Comparison of ENCODE assay signal across 8 cellular contexts in the genomic region with DNA sequence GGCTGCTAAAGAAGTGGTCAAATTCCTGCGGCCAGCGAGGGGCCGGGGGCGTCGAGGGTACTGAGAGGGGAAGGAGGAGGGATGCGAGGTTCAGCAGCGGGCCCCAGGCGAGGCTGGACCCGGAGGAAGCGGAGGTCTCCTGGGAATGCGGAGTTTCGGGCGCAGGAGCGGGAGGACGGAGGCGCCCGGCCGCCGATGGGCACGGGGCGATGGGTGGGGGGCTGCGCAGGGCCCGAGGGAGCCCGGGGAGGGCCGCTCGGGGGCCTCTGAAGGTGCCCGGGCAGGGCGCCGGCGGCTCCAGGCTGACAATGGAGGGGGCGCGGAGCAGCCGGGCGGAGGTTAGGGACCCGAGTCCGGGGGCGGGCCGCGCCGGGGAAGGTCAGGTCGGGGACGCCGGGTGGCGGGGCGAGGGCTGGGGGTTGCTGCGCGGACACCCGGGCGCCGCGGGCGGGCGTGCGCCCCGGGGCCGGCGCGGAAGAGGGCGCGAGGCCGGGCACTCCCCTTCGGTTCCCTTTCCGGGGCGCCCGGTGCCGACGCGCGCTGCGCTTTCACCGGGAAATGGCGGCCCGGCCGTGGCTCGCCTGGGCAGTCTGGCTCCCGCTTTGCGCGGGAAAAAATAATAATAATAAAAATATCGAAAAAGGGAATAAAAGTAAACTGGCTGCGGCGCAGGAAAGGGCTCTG. TPM values are rescaled to one million over a fixed set of nuclear protein-coding genes. Genes with fewer than 3 reads are reported as not detected.
DNase-seq lines count a peak whose midpoint lies in the region; ATAC-seq, FAIRE-seq and TF ChIP-seq lines count a peak whose summit lies in the region.

No MANE protein-coding gene starts in this region.

- H3K4me1 ChIP-seq in keratinocyte (ENCODE audit: control insufficient read depth, extremely low read depth, insufficient read depth, low read length): peaks cover 9% of the 10 kb centered on the region

- BruUV-seq in MCF 10A (replicated peaks; lab: Mats Ljungman, UMichigan): no TSS peak

- peak overlapping the region; percentile 93 for H2AFZ ChIP-seq in keratinocyte (ENCODE audit: control insufficient read depth, low read length)

- H3K79me2 ChIP-seq in keratinocyte (ENCODE audit: control insufficient read depth, insufficient read depth, low read length): peaks cover 4% of the 10 kb centered on the region

- H3K4me3 Mint-ChIP-seq in MCF 10A (ENCODE audit: unreplicated experiment): peak overlapping the region; percentile 88
- H3K4me3 Mint-ChIP-seq in stimulated activated effector memory CD8-positive, alpha-beta T cell treated with anti-CD3 and anti-CD28 coated beads, Interleukin-12 subunit alpha, Interleukin-12 subunit beta, amount 100 ng/mL, for 72 hours: peak overlapping the region; percentile 73

- no peaks in the 10 kb centered on the region for H3K36me3 ChIP-seq in keratinocyte (ENCODE audit: control insufficient read depth in 2 of 2, extremely low read depth in 1 of 2, insufficient read depth in 2 of 2, low read length in 2 of 2)

- H3K9me3 ChIP-seq in AG04450 (ENCODE audit: control insufficient read depth, insufficient read depth, low read length) (no peaks in the 10 kb centered on the region), keratinocyte (ENCODE audit: control insufficient read depth, low read depth, low read length) (no peaks in the 10 kb centered on the region)

- intact Hi-C loops in MCF 10A (cut with micrococcal nuclease): no loop called here

- H3K4me1 Mint-ChIP-seq in MCF 10A (ENCODE audit: insufficient read depth, unreplicated experiment): peaks cover 16% of the 10 kb centered on the region
- H3K4me1 Mint-ChIP-seq in stimulated activated effector memory CD8-positive, alpha-beta T cell treated with anti-CD3 and anti-CD28 coated beads, Interleukin-12 subunit alpha, Interleukin-12 subunit beta, amount 100 ng/mL, for 72 hours: peaks cover 10% of the 10 kb centered on the region

- no peaks in the 10 kb centered on the region for H3K36me3 Mint-ChIP-seq in MCF 10A (ENCODE audit: insufficient read depth, unreplicated experiment)
- H3K36me3 Mint-ChIP-seq in stimulated activated effector memory CD8-positive, alpha-beta T cell treated with anti-CD3 and anti-CD28 coated beads, Interleukin-12 subunit alpha, Interleukin-12 subunit beta, amount 100 ng/mL, for 72 hours: no peaks in the 10 kb centered on the region

- H3K9ac ChIP-seq in keratinocyte (ENCODE audit: control insufficient read depth, extremely low read depth, insufficient read depth, low read length): peak overlapping the region; percentile 77

- H3K9me1 ChIP-seq in keratinocyte (ENCODE audit: control insufficient read depth, extremely low read depth, insufficient read depth, low read length): no peaks in the 10 kb centered on the region

- H3K27me3 Mint-ChIP-seq in MCF 10A (ENCODE audit: insufficient read depth, unreplicated experiment): no peaks in the 10 kb centered on the region

- peak overlapping the region; percentile 81 for H3K4me2 ChIP-seq in keratinocyte (ENCODE audit: control insufficient read depth, extremely low read depth, insufficient read depth, low read depth, low read length)

- H4K20me1 ChIP-seq in keratinocyte (ENCODE audit: control insufficient read depth, extremely low read depth, insufficient read depth, low read length): no peaks in the 10 kb centered on the region

- H3K27me3 ChIP-seq in AG04450 (ENCODE audit: control insufficient read depth, insufficient read depth, low read length): peaks cover 4% of the 10 kb centered on the region
- peaks cover 3% of the 10 kb centered on the region for H3K27me3 ChIP-seq in keratinocyte (ENCODE audit: control insufficient read depth, extremely low read depth, insufficient read depth, low read length)

- FAIRE-seq in keratinocyte (lab: Jason Lieb, UNC): no peak

- CTCF ChIA-PET in AG04450 (lab: Charles Lee): no interaction called here
- CTCF ChIA-PET in HEK293T (lab: Yijun Ruan, JAX): interaction anchor here (1.6 kb wide), 1 partner anchor 54 kb away, joined by 3 read pairs; no protein-coding TSS in a partner anchor
- CTCF ChIA-PET in MCF 10A (lab: Yijun Ruan, JAX): interaction anchor here (0.6 kb wide), 2 partner anchors 356 to 1995 kb away, joined by 4 to 5 read pairs; no protein-coding TSS in a partner anchor

- peak overlapping the region; percentile 35 for H3K27ac ChIP-seq in AG04450 (ENCODE audit: low read depth, low read length)
- peak overlapping the region; percentile 37 for H3K27ac ChIP-seq in keratinocyte (ENCODE audit: control insufficient read depth, insufficient read depth, low read length)

- TF ChIP-seq CTCF in AG04450 (IDR thresholded peaks at IDR 0.05; ENCODE audit: low read depth, low read length) (no peak), MCF 10A (IDR thresholded peaks at IDR 0.05; ENCODE audit: unreplicated experiment) (no peak), keratinocyte (optimal IDR thresholded peaks at IDR 0.05 in 1 of 3, IDR thresholded peaks at IDR 0.05 in 1 of 3, conservative IDR thresholded peaks at IDR 0.05 in 1 of 3; ENCODE audit: extremely low read depth in 1 of 3, insufficient read depth in 2 of 3, low read length in 3 of 3) (no peak)

- peak; percentile 57 for ATAC-seq in stimulated activated effector memory CD8-positive, alpha-beta T cell treated with anti-CD3 and anti-CD28 coated beads, Interleukin-12 subunit alpha, Interleukin-12 subunit beta, amount 100 ng/mL, for 72 hours
- no peak for ATAC-seq in GM18519 (IDR thresholded peaks at IDR 0.05; ENCODE audit: low FRiP score, unreplicated experiment)

- H3K9me3 Mint-ChIP-seq in MCF 10A (ENCODE audit: unreplicated experiment): no peaks in the 10 kb centered on the region
- H3K9me3 Mint-ChIP-seq in stimulated activated effector memory CD8-positive, alpha-beta T cell treated with anti-CD3 and anti-CD28 coated beads, Interleukin-12 subunit alpha, Interleukin-12 subunit beta, amount 100 ng/mL, for 72 hours: no peaks in the 10 kb centered on the region

- peak overlapping the region; percentile 74 for H3K4me3 ChIP-seq in AG04450 (ENCODE audit: low read depth, low read length)
- peak overlapping the region; percentile 74 to 88 (median 75) for H3K4me3 ChIP-seq in keratinocyte (ENCODE audit: control insufficient read depth in 2 of 3, extremely low read depth in 1 of 3, insufficient read depth in 2 of 3, low read depth in 1 of 3, low read length in 3 of 3)

- POLR2A ChIA-PET in AG04450 (lab: Yijun Ruan, JAX): no interaction called here
- POLR2A ChIA-PET in HEK293T (lab: Yijun Ruan, JAX): interaction anchor here (2.2 kb wide), 1 partner anchor 19 kb away, joined by 6 read pairs; no protein-coding TSS in a partner anchor
- POLR2A ChIA-PET in MCF 10A (lab: Yijun Ruan, JAX): interaction anchor here (0.7 to 1.5 kb wide), 4 partner anchors 9 to 93 kb away, joined by 3 to 9 read pairs (median 3); partner anchors contain the start of gene TYSND1

- peak overlapping the region; percentile 47 for H3K27ac Mint-ChIP-seq in MCF 10A (ENCODE audit: low read depth, unreplicated experiment)
- H3K27ac Mint-ChIP-seq in stimulated activated effector memory CD8-positive, alpha-beta T cell treated with anti-CD3 and anti-CD28 coated beads, Interleukin-12 subunit alpha, Interleukin-12 subunit beta, amount 100 ng/mL, for 72 hours: no peak overlapping the region

- dilution Hi-C loops in keratinocyte (cut with MboI; ENCODE audit: extremely low pct_ligation_motif_present, low sequenced_read_pairs): no loop called here

- DNase-seq in AG04450 (ENCODE audit: low read depth, low spot score) (no peak), HEK293T (ENCODE audit: extremely low spot score) (peak; percentile 31), MCF 10A (ENCODE audit: unreplicated experiment) (no peak), keratinocyte (ENCODE audit: low read depth, low spot score) (no peak), HCEC 1CT (no peak), DMS114 treated with DMSO at 0.1 percent for 48 hours (lab: John Stamatoyannopoulos, UW; ENCODE audit: unreplicated experiment) (no peak)
- DNase-seq in stimulated activated effector memory CD8-positive, alpha-beta T cell treated with anti-CD3 and anti-CD28 coated beads, Interleukin-12 subunit alpha, Interleukin-12 subunit beta, amount 100 ng/mL, for 72 hours (ENCODE audit: low spot score in 2 of 2): peak in 1 of 2 donors; percentile 67

TF ChIP-seq in HEK293T, 16 proteins besides CTCF, POLR2A, EP300 and RAD21:
- TF ChIP-seq FOXM1 (IDR thresholded peaks at IDR 0.05; ENCODE audit: borderline replicate concordance) (no peak), HDGF (IDR thresholded peaks at IDR 0.05; ENCODE audit: borderline replicate concordance) (no peak), BHLHE40 (IDR thresholded peaks at IDR 0.05; ENCODE audit: borderline replicate concordance) (no peak), CTBP1 (IDR thresholded peaks at IDR 0.05; ENCODE audit: borderline replicate concordance) (no peak), ELF4 (IDR thresholded peaks at IDR 0.05) (no peak), ZNF384 (IDR thresholded peaks at IDR 0.05) (no peak)
- TF ChIP-seq, protein P1, sequence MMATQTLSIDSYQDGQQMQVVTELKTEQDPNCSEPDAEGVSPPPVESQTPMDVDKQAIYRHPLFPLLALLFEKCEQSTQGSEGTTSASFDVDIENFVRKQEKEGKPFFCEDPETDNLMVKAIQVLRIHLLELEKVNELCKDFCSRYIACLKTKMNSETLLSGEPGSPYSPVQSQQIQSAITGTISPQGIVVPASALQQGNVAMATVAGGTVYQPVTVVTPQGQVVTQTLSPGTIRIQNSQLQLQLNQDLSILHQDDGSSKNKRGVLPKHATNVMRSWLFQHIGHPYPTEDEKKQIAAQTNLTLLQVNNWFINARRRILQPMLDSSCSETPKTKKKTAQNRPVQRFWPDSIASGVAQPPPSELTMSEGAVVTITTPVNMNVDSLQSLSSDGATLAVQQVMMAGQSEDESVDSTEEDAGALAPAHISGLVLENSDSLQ (IDR thresholded peaks at IDR 0.05): no peak

RNA-seq across cellular contexts. Expression of gene MACROH2A2, which starts 0.7 kb away (rescaled TPM):
- polyA plus RNA-seq in AG04450 (2011; rRNA removed) (21.8 and 22.8 TPM in 2 replicates), keratinocyte (9.0 to 20.8 TPM (median 11.6 TPM) in 3 replicates)
- 19.5 and 21.3 TPM in 2 replicates for polyA minus RNA-seq in AG04450 (2011; rRNA and poly(A)+ RNA removed)
- total RNA-seq in MCF 10A (2022): 17.6 and 21.3 TPM in 2 replicates
- polyA plus RNA-seq in keratinocyte (2011; ENCODE audit: low read depth): 7.4 TPM
- polyA plus RNA-seq in keratinocyte (2011; cell fraction: cytosol; rRNA removed): 10.4 and 14.5 TPM in 2 replicates
- polyA plus RNA-seq in keratinocyte (2011; cell fraction: nucleus; rRNA removed): 11.2 and 12.6 TPM in 2 replicates
- polyA plus RNA-seq in keratinocyte (2012; ENCODE audit: low replicate concordance): 14.5 and 23.0 TPM in 2 replicates
- polyA minus RNA-seq in keratinocyte: 6.2 to 14.4 TPM (median 8.5 TPM) in 3 replicates
- polyA minus RNA-seq in keratinocyte (2011; cell fraction: cytosol; rRNA and poly(A)+ RNA removed): 10.0 TPM
- 4.4 and 7.1 TPM in 2 replicates for polyA minus RNA-seq in keratinocyte (2011; cell fraction: nucleus; rRNA and poly(A)+ RNA removed)
